Comparison of ENCODE assay signal across 1 cellular context in genomic region chr18:36831139-36831538, GRCh38.
TF ChIP-seq lines count a peak whose summit lies in the region.

No MANE protein-coding gene starts in this region.

TF ChIP-seq in SK-N-SH, 30 proteins besides CTCF, POLR2A, EP300 and RAD21 (continued from another document):
- no peak for TF ChIP-seq TAF1 (IDR thresholded peaks at IDR 0.05; ENCODE audit: borderline replicate concordance, low read depth, low read length)
- TF ChIP-seq RXRA (IDR thresholded peaks at IDR 0.05; ENCODE audit: borderline replicate concordance, low read depth): no peak
- no peak for TF ChIP-seq GABPA (IDR thresholded peaks at IDR 0.05; ENCODE audit: low read depth)
- no peak for TF ChIP-seq SMC3 (IDR thresholded peaks at IDR 0.05; ENCODE audit: low read depth, low read length)
- TF ChIP-seq FOXJ3 (CRISPR knock-in tag; IDR thresholded peaks at IDR 0.05): no peak
- TF ChIP-seq POLR2AphosphoS5 (IDR thresholded peaks at IDR 0.05; ENCODE audit: low read depth, low read length): no peak
